In genomic region chr3:16502347-16502908, GRCh38 we compare ENCODE assay signal across 22 cellular contexts.
"Had no signal": no experiment of that assay in that cellular context is flagged by ENCODE, and none has a peak within 500 bp of the region (broad histone marks: within the 10 kb centered on the region; RNA-seq: fewer than 3 reads in every experiment).

No MANE protein-coding gene starts in this region.

- H3K27me3 ChIP-seq: cardiac muscle cell, dorsolateral prefrontal cortex, spleen, tibial nerve had no signal

- DNase-seq: activated CD4-positive, alpha-beta memory T cell treated with anti-CD3 and anti-CD28 coated beads for 36 hours; activated CD4-positive, alpha-beta T cell treated with anti-CD3 and anti-CD28 coated beads for 4 hours; activated naive CD4-positive, alpha-beta T cell; activated naive CD8-positive, alpha-beta T cell treated with anti-CD3 and anti-CD28 coated beads for 36 hours; activated T-cell treated with anti-CD3 and anti-CD28 coated beads for 4 hours; amygdala; dorsolateral prefrontal cortex; endodermal cell; foreskin melanocyte; glutamatergic neuron; hippocampal formation; islet precursor cell; nephron progenitor cell; occipital lobe; posterior cingulate gyrus; spleen; stimulated activated naive CD8-positive, alpha-beta T cell treated with anti-CD3 and anti-CD28 coated beads, Interleukin-15, Interleukin-2, amounts not matched to agents 100 U/mL and 50 U/mL, for 24 hours had no signal

- H3K27ac Mint-ChIP-seq: activated CD4-positive, alpha-beta memory T cell treated with anti-CD3 and anti-CD28 coated beads for 36 hours; activated naive CD8-positive, alpha-beta T cell treated with anti-CD3 and anti-CD28 coated beads for 36 hours; endodermal cell; mesothelial cell of epicardium; WTC11 had no signal

- H3K4me1 Mint-ChIP-seq: endodermal cell had no signal

- H3K4me3 ChIP-seq: cardiac muscle cell, dorsolateral prefrontal cortex, spleen, tibial nerve had no signal

- H3K4me3 Mint-ChIP-seq: activated CD4-positive, alpha-beta memory T cell treated with anti-CD3 and anti-CD28 coated beads for 36 hours; activated naive CD8-positive, alpha-beta T cell treated with anti-CD3 and anti-CD28 coated beads for 36 hours; endodermal cell; mesothelial cell of epicardium; nephron progenitor cell; WTC11 had no signal

- H3K9me3 Mint-ChIP-seq: activated CD4-positive, alpha-beta memory T cell treated with anti-CD3 and anti-CD28 coated beads for 36 hours; endodermal cell; mesothelial cell of epicardium; WTC11 had no signal

- ATAC-seq: stimulated activated naive CD8-positive, alpha-beta T cell treated with anti-CD3 and anti-CD28 coated beads, Interleukin-15, Interleukin-2, amounts not matched to agents 100 U/mL and 50 U/mL, for 24 hours; WTC11 had no signal

- H3K36me3 ChIP-seq: cardiac muscle cell had no signal

- H3K36me3 Mint-ChIP-seq: mesothelial cell of epicardium, WTC11 had no signal

- FAIRE-seq: urothelium cell line had no signal

- H3K27ac ChIP-seq: cardiac muscle cell, spleen, tibial nerve had no signal

- H3K27me3 Mint-ChIP-seq: activated CD4-positive, alpha-beta memory T cell treated with anti-CD3 and anti-CD28 coated beads for 36 hours; activated naive CD8-positive, alpha-beta T cell treated with anti-CD3 and anti-CD28 coated beads for 36 hours had no signal
